In genomic region chr7:76294344-76295024, GRCh38 we compare ENCODE assay signal across 8 cellular contexts. TPM values are rescaled to one million over a fixed set of nuclear protein-coding genes. Genes with fewer than 3 reads are reported as not detected.
DNase-seq lines count a peak whose midpoint lies in the region; ATAC-seq and TF ChIP-seq lines count a peak whose summit lies in the region.

No MANE protein-coding gene starts in this region.

- H3K36me3 ChIP-seq in heart left ventricle = no peaks in the 10 kb centered on the region

- peaks cover 6 to 56% (median 37%) of the 10 kb centered on the region in 12 donors for H3K4me1 ChIP-seq in heart left ventricle

- H3K27me3 Mint-ChIP-seq in activated CD4-positive, alpha-beta memory T cell treated with anti-CD3 and anti-CD28 coated beads, Interleukin-2, amount 10 ng/mL, durations not matched to agents 7 days and 5 days = peaks cover 5% of the 10 kb centered on the region

- POLR2A ChIA-PET in activated CD4-positive, alpha-beta memory T cell treated with anti-CD3 and anti-CD28 coated beads, Interleukin-2, amount 10 ng/mL, durations not matched to agents 7 days and 5 days (lab: Charles Lee) = no interaction called here

- peaks cover 16% of the 10 kb centered on the region for H3K4me1 Mint-ChIP-seq in activated CD4-positive, alpha-beta memory T cell treated with anti-CD3 and anti-CD28 coated beads, Interleukin-2, amount 10 ng/mL, durations not matched to agents 7 days and 5 days

- H3K9me3 ChIP-seq in heart left ventricle = no peaks in the 10 kb centered on the region

- TF ChIP-seq CTCF in heart left ventricle (IDR thresholded peaks at IDR 0.05) = no peak

- ATAC-seq in heart left ventricle = peak; percentile 81 to 92 (median 88)
- ATAC-seq in activated CD4-positive, CD25-positive, alpha-beta regulatory T cell treated with anti-CD3 and anti-CD28 coated beads, Interleukin-2, amount 50 U/mL, for 24 hours = no peak

- DNase-seq in NCI-H2029 (lab: John Stamatoyannopoulos, UW) (peak; percentile 72), NCI-H2029 treated with DMSO at 0.1 percent for 48 hours (lab: John Stamatoyannopoulos, UW) (no peak), NCI-H2196 treated with DMSO at 0.1 percent for 48 hours (lab: John Stamatoyannopoulos, UW; ENCODE audit: unreplicated experiment) (peak; percentile 56), amygdala (lab: John Stamatoyannopoulos, UW) (peak; percentile 57 to 99 (median 93)), heart left ventricle (peak; percentile 95 to 99 (median 97)), posterior cingulate gyrus (peak; percentile 88 to 99 (median 96))
- no peak for DNase-seq in activated CD4-positive, alpha-beta memory T cell treated with anti-CD3 and anti-CD28 coated beads, Interleukin-2, amount 10 ng/mL, durations not matched to agents 7 days and 5 days

- intact Hi-C loops in heart left ventricle (cut with DNase I) = loop anchor here in 3 of 10 donors (1.0 to 5.0 kb wide), 3 partner anchors 8 to 117 kb away; partner anchors contain the start of genes HSPB1 (in 1 of the 3) and YWHAG (in 1 of the 3)
- intact Hi-C loops in posterior cingulate gyrus (cut with DNase I) = no loop called here

- H3K27ac Mint-ChIP-seq in activated CD4-positive, alpha-beta memory T cell treated with anti-CD3 and anti-CD28 coated beads, Interleukin-2, amount 10 ng/mL, durations not matched to agents 7 days and 5 days = no peak overlapping the region

- H3K4me3 Mint-ChIP-seq in activated CD4-positive, alpha-beta memory T cell treated with anti-CD3 and anti-CD28 coated beads, Interleukin-2, amount 10 ng/mL, durations not matched to agents 7 days and 5 days = no peak overlapping the region

- no peaks in the 10 kb centered on the region for H3K27me3 ChIP-seq in heart left ventricle

- WGBS in heart left ventricle, 4 donors = 8 to 26% (median 16%) methylated on average over 16 to 20 of the region's 20 CpGs

- H3K27ac ChIP-seq in heart left ventricle = peak overlapping the region; percentile 89 to 100 (median 94)

- peak in 1 of 2 donors; percentile 61 for TF ChIP-seq POLR2A in heart left ventricle (IDR thresholded peaks at IDR 0.05)

- H3K4me3 ChIP-seq in heart left ventricle = peak overlapping the region in 11 of 12 donors; percentile 19 to 54 (median 37)

- H3K9me3 Mint-ChIP-seq in activated CD4-positive, alpha-beta memory T cell treated with anti-CD3 and anti-CD28 coated beads, Interleukin-2, amount 10 ng/mL, durations not matched to agents 7 days and 5 days = no peaks in the 10 kb centered on the region

- H3K36me3 Mint-ChIP-seq in activated CD4-positive, alpha-beta memory T cell treated with anti-CD3 and anti-CD28 coated beads, Interleukin-2, amount 10 ng/mL, durations not matched to agents 7 days and 5 days (ENCODE audit: low read depth) = no peaks in the 10 kb centered on the region

- CTCF ChIA-PET in activated CD4-positive, alpha-beta memory T cell treated with anti-CD3 and anti-CD28 coated beads, Interleukin-2, amount 10 ng/mL, durations not matched to agents 7 days and 5 days (lab: Charles Lee) = interaction anchor here (6.7 kb wide), 1 partner anchor 21 kb away, joined by 125 read pairs; no protein-coding TSS in a partner anchor

RNA-seq across cellular contexts. Expression of gene HSPB1, which starts 8.0 kb away (rescaled TPM):
- total RNA-seq in heart left ventricle = 1,000 to 10,000 TPM in 8 of 9 donors, 100 to 1,000 TPM in 1; 822 to 5,278 (median 1,968) TPM
- 1,000 to 10,000 TPM; 2,695 to 3,131 TPM for polyA plus RNA-seq in heart left ventricle
- total RNA-seq in activated CD4-positive, alpha-beta memory T cell treated with anti-CD3 and anti-CD28 coated beads, Interleukin-2, amount 10 ng/mL, durations not matched to agents 7 days and 5 days = 10 to 100 TPM; 33.7 to 38.4 TPM

Comparison
In these comparisons a context has a peak if more than half of its experiments do, and no peak if none do; other contexts are left out.
1. DNase-seq: peak in NCI-H2029 (single experiment), NCI-H2196 treated with DMSO at 0.1 percent for 48 hours (single experiment), amygdala (56 of 56), heart left ventricle (5 of 5) and posterior cingulate gyrus (10 of 10); none in NCI-H2029 treated with DMSO at 0.1 percent for 48 hours (single experiment) and activated CD4-positive, alpha-beta memory T cell treated with anti-CD3 and anti-CD28 coated beads, Interleukin-2, amount 10 ng/mL, durations not matched to agents 7 days and 5 days (single experiment).
2. ATAC-seq: peak in heart left ventricle (4 of 4); none in activated CD4-positive, CD25-positive, alpha-beta regulatory T cell treated with anti-CD3 and anti-CD28 coated beads, Interleukin-2, amount 50 U/mL, for 24 hours (0 of 2).
3. RNA of gene HSPB1, which starts 8.0 kb away (total RNA-seq): 822 to 5,278 TPM in heart left ventricle; 33.7 to 38.4 TPM in activated CD4-positive, alpha-beta memory T cell treated with anti-CD3 and anti-CD28 coated beads, Interleukin-2, amount 10 ng/mL, durations not matched to agents 7 days and 5 days; every median in the first group is over 10 times any median in the second.